Comparison of ENCODE assay signal across 24 cellular contexts in genomic region chr22:40671796-40672360, GRCh38. TPM values are rescaled to one million over a fixed set of nuclear protein-coding genes. Genes with fewer than 3 reads are reported as not detected.
"Had no signal": no experiment of that assay in that cellular context is flagged by ENCODE, and none has a peak within 500 bp of the region (broad histone marks: within the 10 kb centered on the region; RNA-seq: fewer than 3 reads in every experiment).

No MANE protein-coding gene starts in this region.

- H3K4me3 Mint-ChIP-seq: mesothelial cell of epicardium had no signal

- H3K9me3 ChIP-seq: esophagus squamous epithelium, gastrocnemius medialis, left lung, lower lobe of right lung, mucosa of descending colon had no signal

- ATAC-seq: esophagus mucosa, gastrocnemius medialis, heart right ventricle, left cardiac atrium, left lung, left ventricle myocardium superior, lower lobe of right lung, mucosa of descending colon had no signal

- H3K36me3 ChIP-seq: esophagus squamous epithelium, gastrocnemius medialis, heart right ventricle, left lung, lower lobe of right lung had no signal

- H3K4me3 ChIP-seq: coronary artery, dorsolateral prefrontal cortex, esophagus squamous epithelium, gastrocnemius medialis, heart right ventricle, left lung, lower lobe of right lung, mucosa of descending colon had no signal

- H3K27me3 ChIP-seq: dorsolateral prefrontal cortex, esophagus squamous epithelium, gastrocnemius medialis, heart right ventricle, left lung had no signal

- H3K27ac Mint-ChIP-seq: mesothelial cell of epicardium had no signal

- H3K36me3 Mint-ChIP-seq: mesothelial cell of epicardium had no signal

- H3K4me1 ChIP-seq: gastrocnemius medialis, lower lobe of right lung had no signal

- DNase-seq: dermis blood vessel endothelial cell; dorsolateral prefrontal cortex; effector CD4-positive, alpha-beta T cell; effector memory CD4-positive, alpha-beta T cell; esophagus squamous epithelium; foreskin fibroblast; foreskin melanocyte; gastrocnemius medialis; glutamatergic neuron; head of caudate nucleus; heart right ventricle; hippocampal formation; left cardiac atrium; left lung; left ventricle myocardium superior; lower lobe of right lung; mesenchymal stem cell; mucosa of descending colon had no signal

- H3K27ac ChIP-seq: coronary artery, dorsolateral prefrontal cortex, epithelial cell of prostate, esophagus squamous epithelium, left lung, lower lobe of right lung had no signal

RNA-seq across cellular contexts. Expression of gene MCHR1, which starts 7.4 kb away (rescaled TPM):
- total RNA-seq: dermis blood vessel endothelial cell, esophagus mucosa, lower lobe of right lung, lung microvascular endothelial cell, mesenteric fat pad had no signal
